8 cellular contexts compared by ENCODE assay signal in genomic region chr7:55018361-55019328, GRCh38. TPM values are rescaled to one million over a fixed set of nuclear protein-coding genes. Genes with fewer than 3 reads are reported as not detected.
DNase-seq lines count a peak whose midpoint lies in the region; ATAC-seq and TF ChIP-seq lines count a peak whose summit lies in the region.

Gene EGFR (plus strand): TSS chr7:55019017. CDS start chr7:55019278, 261 bp downstream.

- H3K36me3 Mint-ChIP-seq in activated T-cell treated with anti-CD3 and anti-CD28 coated beads, Interleukin-2, amount 50 U/mL, for 4 hours (ENCODE audit: insufficient read depth) = no peaks in the 10 kb centered on the region
- H3K36me3 Mint-ChIP-seq in mesothelial cell of epicardium = no peaks in the 10 kb centered on the region
- peaks cover 10% of the 10 kb centered on the region for H3K36me3 Mint-ChIP-seq in type B pancreatic cell

- H3K36me3 ChIP-seq in RWPE2 (ENCODE audit: low read depth) = peaks cover 43% of the 10 kb centered on the region
- H3K36me3 ChIP-seq in esophagus muscularis mucosa = no peaks in the 10 kb centered on the region

- peaks cover 14% of the 10 kb centered on the region for H3K4me1 ChIP-seq in RWPE2 (ENCODE audit: insufficient read depth, poor library complexity, severe bottlenecking)
- H3K4me1 ChIP-seq in esophagus muscularis mucosa = peaks cover 18 to 44% (median 42%) of the 10 kb centered on the region in 4 donors

- peaks cover 53% of the 10 kb centered on the region for H3K27me3 Mint-ChIP-seq in activated T-cell treated with anti-CD3 and anti-CD28 coated beads, Interleukin-2, amount 50 U/mL, for 4 hours (ENCODE audit: low read depth)
- H3K27me3 Mint-ChIP-seq in mesothelial cell of epicardium (ENCODE audit: low read depth) = peaks cover 52% of the 10 kb centered on the region
- peaks cover 33% of the 10 kb centered on the region for H3K27me3 Mint-ChIP-seq in type B pancreatic cell

- ATAC-seq in activated T-cell treated with anti-CD3 and anti-CD28 coated beads, Interleukin-2, amount 50 U/mL, for 4 hours = peak; percentile 21 to 29
- ATAC-seq in RWPE2 (ENCODE audit: low read depth) = peak; percentile 74
- ATAC-seq in GM21381 (IDR thresholded peaks at IDR 0.05; ENCODE audit: unreplicated experiment) = no peak

- intact Hi-C loops in esophagus muscularis mucosa (cut with DNase I) = loop anchor here (2.0 to 10.0 kb wide), 4 partner anchors 84 to 236 kb away; no protein-coding TSS in a partner anchor

- H3K4me1 Mint-ChIP-seq in activated T-cell treated with anti-CD3 and anti-CD28 coated beads, Interleukin-2, amount 50 U/mL, for 4 hours (ENCODE audit: low read depth) = no peaks in the 10 kb centered on the region
- no peaks in the 10 kb centered on the region for H3K4me1 Mint-ChIP-seq in mesothelial cell of epicardium
- peaks cover 15% of the 10 kb centered on the region for H3K4me1 Mint-ChIP-seq in type B pancreatic cell (ENCODE audit: unreplicated experiment)

- TF ChIP-seq POLR2A in esophagus muscularis mucosa (IDR thresholded peaks at IDR 0.05; ENCODE audit: low read depth) = peak; percentile 11

- peak within 1 kb of the TSS; percentile 95 for H3K4me3 ChIP-seq in RWPE2 (ENCODE audit: severe bottlenecking)
- H3K4me3 ChIP-seq in esophagus muscularis mucosa = peak within 1 kb of the TSS; percentile 91 to 98 (median 96)

- peak within 1 kb of the TSS; percentile 17 for H3K4me3 Mint-ChIP-seq in activated T-cell treated with anti-CD3 and anti-CD28 coated beads, Interleukin-2, amount 50 U/mL, for 4 hours
- H3K4me3 Mint-ChIP-seq in mesothelial cell of epicardium (peak within 1 kb of the TSS; percentile 73), type B pancreatic cell (peak within 1 kb of the TSS; percentile 90)

- 9% methylated on average over 29 of the region's 98 CpGs for WGBS in esophagus muscularis mucosa

- TF ChIP-seq CTCF in RWPE2 (IDR thresholded peaks at IDR 0.05; ENCODE audit: poor library complexity, severe bottlenecking) (no peak), esophagus muscularis mucosa (IDR thresholded peaks at IDR 0.05) (no peak), mesothelial cell of epicardium (IDR thresholded peaks at IDR 0.05; ENCODE audit: unreplicated experiment) (no peak), type B pancreatic cell (conservative IDR thresholded peaks at IDR 0.05) (no peak)

- no peak for DNase-seq in activated T-cell treated with anti-CD3 and anti-CD28 coated beads, Interleukin-2, amount 50 U/mL, for 4 hours
- DNase-seq in activated T-cell treated with anti-CD3 and anti-CD28 coated beads, Interleukin-2, amount 50 U/mL, for 48 hours = no peak
- peak; percentile 86 for DNase-seq in RWPE2 (ENCODE audit: low spot score)
- DNase-seq in esophagus muscularis mucosa (ENCODE audit: extremely low spot score) = peak; percentile 94
- peak; percentile 42 to 68 for DNase-seq in mesothelial cell of epicardium (ENCODE audit: low spot score in 2 of 2, unreplicated experiment in 2 of 2)
- peak; percentile 80 for DNase-seq in type B pancreatic cell (ENCODE audit: extremely low spot score, unreplicated experiment)
- no peak for DNase-seq in NCI-H524 treated with DMSO at 0.1 percent for 48 hours (lab: John Stamatoyannopoulos, UW)

- no peak for TF ChIP-seq EP300 in esophagus muscularis mucosa (IDR thresholded peaks at IDR 0.05)

- H3K27ac Mint-ChIP-seq in mesothelial cell of epicardium (no peak within 1 kb of the TSS), type B pancreatic cell (peak within 1 kb of the TSS; percentile 18)

- H3K9me3 Mint-ChIP-seq in activated T-cell treated with anti-CD3 and anti-CD28 coated beads, Interleukin-2, amount 50 U/mL, for 4 hours = no peaks in the 10 kb centered on the region
- H3K9me3 Mint-ChIP-seq in mesothelial cell of epicardium (peaks cover 2% of the 10 kb centered on the region), type B pancreatic cell (no peaks in the 10 kb centered on the region)

- H3K9me3 ChIP-seq in RWPE2 (ENCODE audit: severe bottlenecking) (no peaks in the 10 kb centered on the region), esophagus muscularis mucosa (no peaks in the 10 kb centered on the region)

- peak within 1 kb of the TSS; percentile 94 for H3K27ac ChIP-seq in RWPE2 (ENCODE audit: poor library complexity, severe bottlenecking)
- H3K27ac ChIP-seq in esophagus muscularis mucosa (replicated peaks in 1 of 4) = peak within 1 kb of the TSS; percentile 97 to 99 (median 99)

- H3K27me3 ChIP-seq in RWPE2 (ENCODE audit: insufficient read depth, poor library complexity, severe bottlenecking) = no peaks in the 10 kb centered on the region
- peaks cover 0 to 11% (median 0%) of the 10 kb centered on the region in 4 donors for H3K27me3 ChIP-seq in esophagus muscularis mucosa

RNA-seq across cellular contexts. Expression of gene EGFR, which starts in this region (rescaled TPM):
- total RNA-seq in activated T-cell treated with anti-CD3 and anti-CD28 coated beads, Interleukin-2, amount 50 U/mL, for 4 hours = under 1 TPM; 0.11 to 0.30 (median 0.26) TPM
- total RNA-seq in esophagus muscularis mucosa (100 to 1,000 TPM in 2 of 4 donors, 10 to 100 TPM in 2; 79.3 to 125 (median 110) TPM), mesothelial cell of epicardium (16.3 to 19.4 TPM (median 18.6 TPM) in 3 replicates), type B pancreatic cell (ENCODE audit: low replicate concordance) (44.6 and 56.5 TPM in 2 replicates)

Comparison
In these comparisons a context has a peak if more than half of its experiments do, and no peak if none do; other contexts are left out.
1. RNA of gene EGFR (total RNA-seq): 79.3 to 125 TPM in esophagus muscularis mucosa, 44.6 to 56.5 TPM in type B pancreatic cell and 16.3 to 19.4 TPM in mesothelial cell of epicardium; 0.11 to 0.30 TPM in activated T-cell treated with anti-CD3 and anti-CD28 coated beads, Interleukin-2, amount 50 U/mL, for 4 hours; every median in the first group is over 10 times any median in the second.
2. Peak in ATAC-seq in activated T-cell treated with anti-CD3 and anti-CD28 coated beads, Interleukin-2, amount 50 U/mL, for 4 hours; RNA of the gene not detected or under 1 TPM.
3. DNase-seq: peak in RWPE2 (single experiment), esophagus muscularis mucosa (single experiment), mesothelial cell of epicardium (2 of 2) and type B pancreatic cell (single experiment); none in activated T-cell treated with anti-CD3 and anti-CD28 coated beads, Interleukin-2, amount 50 U/mL, for 4 hours (single experiment), activated T-cell treated with anti-CD3 and anti-CD28 coated beads, Interleukin-2, amount 50 U/mL, for 48 hours (0 of 2) and NCI-H524 treated with DMSO at 0.1 percent for 48 hours (single experiment).
4. H3K4me3 Mint-ChIP-seq: peak in every context shown above with its lines; median percentile 90 in type B pancreatic cell; 73 in mesothelial cell of epicardium; 17 in activated T-cell treated with anti-CD3 and anti-CD28 coated beads, Interleukin-2, amount 50 U/mL, for 4 hours.